ENCODE assay signal across 1 cellular context in genomic region chr10:103273026-103273425, GRCh38.
TF ChIP-seq lines count a peak whose summit lies in the region.

No MANE protein-coding gene starts in this region.

TF ChIP-seq in HCT116, 20 proteins besides CTCF, POLR2A, EP300 and RAD21:
- TF ChIP-seq ZBTB33 (IDR thresholded peaks at IDR 0.05; ENCODE audit: extremely low read depth, insufficient replicate concordance, low read length) (no peak), FOSL1 (IDR thresholded peaks at IDR 0.05; ENCODE audit: low read depth) (peak; percentile 98), EZH2phosphoT487 (IDR thresholded peaks at IDR 0.05; ENCODE audit: borderline replicate concordance) (no peak), POLR2AphosphoS5 (IDR thresholded peaks at IDR 0.05; ENCODE audit: low read depth, low read length) (peak; percentile 73), MAX (IDR thresholded peaks at IDR 0.05) (peak; percentile 91), CEBPB (IDR thresholded peaks at IDR 0.05; ENCODE audit: low read depth) (peak; percentile 76), ATF3 (IDR thresholded peaks at IDR 0.05) (no peak; the same call in 1 of the 2 replicates), ELF1 (IDR thresholded peaks at IDR 0.05; ENCODE audit: borderline replicate concordance, low read depth) (no peak), SIN3A (IDR thresholded peaks at IDR 0.05; ENCODE audit: low read depth) (peak; percentile 97), EGR1 (IDR thresholded peaks at IDR 0.05; ENCODE audit: low read depth) (no peak; the same call in 1 of the 2 replicates), YY1 (IDR thresholded peaks at IDR 0.05; ENCODE audit: extremely low read depth, insufficient replicate concordance, low read depth, low read length) (peak; percentile 49), SP1 (IDR thresholded peaks at IDR 0.05; ENCODE audit: low read depth) (peak; percentile 92), TCF7L2 (IDR thresholded peaks at IDR 0.05; ENCODE audit: borderline replicate concordance, extremely low read depth, insufficient read depth, insufficient read length) (peak; percentile 81), JUND (IDR thresholded peaks at IDR 0.05) (peak; percentile 99), CBX3 (IDR thresholded peaks at IDR 0.05; ENCODE audit: low read depth) (peak; percentile 94), SRF (IDR thresholded peaks at IDR 0.05; ENCODE audit: low read depth) (peak; percentile 81), ZNF274 (IDR thresholded peaks at IDR 0.05; ENCODE audit: low read depth, low read length) (no peak), ZFX (IDR thresholded peaks at IDR 0.05) (no peak), EZH2 (IDR thresholded peaks at IDR 0.05) (no peak)
- TF ChIP-seq, protein P1, sequence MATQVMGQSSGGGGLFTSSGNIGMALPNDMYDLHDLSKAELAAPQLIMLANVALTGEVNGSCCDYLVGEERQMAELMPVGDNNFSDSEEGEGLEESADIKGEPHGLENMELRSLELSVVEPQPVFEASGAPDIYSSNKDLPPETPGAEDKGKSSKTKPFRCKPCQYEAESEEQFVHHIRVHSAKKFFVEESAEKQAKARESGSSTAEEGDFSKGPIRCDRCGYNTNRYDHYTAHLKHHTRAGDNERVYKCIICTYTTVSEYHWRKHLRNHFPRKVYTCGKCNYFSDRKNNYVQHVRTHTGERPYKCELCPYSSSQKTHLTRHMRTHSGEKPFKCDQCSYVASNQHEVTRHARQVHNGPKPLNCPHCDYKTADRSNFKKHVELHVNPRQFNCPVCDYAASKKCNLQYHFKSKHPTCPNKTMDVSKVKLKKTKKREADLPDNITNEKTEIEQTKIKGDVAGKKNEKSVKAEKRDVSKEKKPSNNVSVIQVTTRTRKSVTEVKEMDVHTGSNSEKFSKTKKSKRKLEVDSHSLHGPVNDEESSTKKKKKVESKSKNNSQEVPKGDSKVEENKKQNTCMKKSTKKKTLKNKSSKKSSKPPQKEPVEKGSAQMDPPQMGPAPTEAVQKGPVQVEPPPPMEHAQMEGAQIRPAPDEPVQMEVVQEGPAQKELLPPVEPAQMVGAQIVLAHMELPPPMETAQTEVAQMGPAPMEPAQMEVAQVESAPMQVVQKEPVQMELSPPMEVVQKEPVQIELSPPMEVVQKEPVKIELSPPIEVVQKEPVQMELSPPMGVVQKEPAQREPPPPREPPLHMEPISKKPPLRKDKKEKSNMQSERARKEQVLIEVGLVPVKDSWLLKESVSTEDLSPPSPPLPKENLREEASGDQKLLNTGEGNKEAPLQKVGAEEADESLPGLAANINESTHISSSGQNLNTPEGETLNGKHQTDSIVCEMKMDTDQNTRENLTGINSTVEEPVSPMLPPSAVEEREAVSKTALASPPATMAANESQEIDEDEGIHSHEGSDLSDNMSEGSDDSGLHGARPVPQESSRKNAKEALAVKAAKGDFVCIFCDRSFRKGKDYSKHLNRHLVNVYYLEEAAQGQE (IDR thresholded peaks at IDR 0.05; ENCODE audit: low read depth) = no peak
TF ChIP-seq in HCT116: peak in this region for 11.
